ENCODE assay signal across 10 cellular contexts in genomic region chr17:27446569-27447301, GRCh38. TPM values are rescaled to one million over a fixed set of nuclear protein-coding genes. Genes with fewer than 3 reads are reported as not detected.
DNase-seq lines count a peak whose midpoint lies in the region; ATAC-seq and TF ChIP-seq lines count a peak whose summit lies in the region.
"Had no signal": no experiment of that assay in that cellular context is flagged by ENCODE, and none has a peak within 500 bp of the region (broad histone marks: within the 10 kb centered on the region; RNA-seq: fewer than 3 reads in every experiment).

No MANE protein-coding gene starts in this region.

- in situ Hi-C loops in transverse colon (cut with MboI; ENCODE audit: low pct_ligation_motif_present in 1 of 4, low pct_unique_long_range_greater_than_20kb in 1 of 4, low sequenced_read_pairs in 3 of 4), result loop anchor here in 1 of 4 donors (10.0 kb wide), 1 partner anchor 148 kb away; no protein-coding TSS in a partner anchor

- H3K27me3 ChIP-seq in WERI-Rb-1 (ENCODE audit: insufficient read depth, low read depth, severe bottlenecking), result no peaks in the 10 kb centered on the region
- no peaks in the 10 kb centered on the region for H3K27me3 ChIP-seq in tibial nerve
- H3K27me3 ChIP-seq in effector memory CD4-positive, alpha-beta T cell (replicated peaks; ENCODE audit: control insufficient read depth, insufficient read depth, low read length, poor library complexity, severe bottlenecking), result no peaks in the 10 kb centered on the region
- no peaks in the 10 kb centered on the region for H3K27me3 ChIP-seq in transverse colon

- no peak overlapping the region for H3K4me3 ChIP-seq in WERI-Rb-1 (ENCODE audit: low read depth, low read length)
- no peak overlapping the region for H3K4me3 ChIP-seq in tibial nerve
- no peak overlapping the region for H3K4me3 ChIP-seq in effector memory CD4-positive, alpha-beta T cell (ENCODE audit: insufficient read depth, low read depth, low read length, poor library complexity, severe bottlenecking)
- no peak overlapping the region for H3K4me3 ChIP-seq in transverse colon

- H3K4me1 ChIP-seq in tibial nerve (no peaks in the 10 kb centered on the region), transverse colon (no peaks in the 10 kb centered on the region)
- H3K4me1 ChIP-seq in effector memory CD4-positive, alpha-beta T cell (ENCODE audit: control insufficient read depth, insufficient read depth, low read length, poor library complexity, severe bottlenecking), result no peaks in the 10 kb centered on the region

- DNase-seq in AG08396 (ENCODE audit: low spot score) (peak; percentile 78), M059J (ENCODE audit: low read depth) (peak; percentile 76), WERI-Rb-1 (peak; percentile 30), glomerular visceral epithelial cell (ENCODE audit: extremely low spot score) (peak; percentile 83), tibial nerve (ENCODE audit: low spot score in 2 of 2) (no peak), transverse colon (no peak)
- DNase-seq in effector memory CD4-positive, alpha-beta T cell, result no peak
- DNase-seq: activated naive CD4-positive, alpha-beta T cell had no signal

- no peak for TF ChIP-seq POLR2A in tibial nerve (IDR thresholded peaks at IDR 0.05)
- TF ChIP-seq POLR2A in transverse colon (IDR thresholded peaks at IDR 0.05), result no peak

- TF ChIP-seq CTCF in WERI-Rb-1 (IDR thresholded peaks at IDR 0.05; ENCODE audit: low read depth, low read length), result no peak
- no peak for TF ChIP-seq CTCF in tibial nerve (IDR thresholded peaks at IDR 0.05)
- TF ChIP-seq CTCF in transverse colon (IDR thresholded peaks at IDR 0.05), result no peak

- H3K9me3 ChIP-seq in WERI-Rb-1 (ENCODE audit: severe bottlenecking) (no peaks in the 10 kb centered on the region), tibial nerve (no peaks in the 10 kb centered on the region), transverse colon (no peaks in the 10 kb centered on the region)
- H3K9me3 ChIP-seq in effector memory CD4-positive, alpha-beta T cell (ENCODE audit: control insufficient read depth, low read length), result no peaks in the 10 kb centered on the region

- no peak for ATAC-seq in GM21737 (IDR thresholded peaks at IDR 0.05; ENCODE audit: unreplicated experiment)
- ATAC-seq: sciatic nerve had no signal

- H3K27ac ChIP-seq in WERI-Rb-1, result no peak overlapping the region
- H3K27ac ChIP-seq in tibial nerve, result no peak overlapping the region
- H3K27ac ChIP-seq in effector memory CD4-positive, alpha-beta T cell (ENCODE audit: insufficient read depth, low read length, poor library complexity, severe bottlenecking), result no peak overlapping the region
- no peak overlapping the region for H3K27ac ChIP-seq in transverse colon

- 70 to 73% methylated on average over 6 of the region's 6 CpGs for WGBS in tibial nerve, 2 donors
- WGBS in transverse colon (ENCODE audit: low coverage in 1 of 2), 2 donors, result 75 to 85% methylated on average over 5 to 6 of the region's 6 CpGs

- no peaks in the 10 kb centered on the region for H3K36me3 ChIP-seq in WERI-Rb-1
- H3K36me3 ChIP-seq in tibial nerve, result no peaks in the 10 kb centered on the region
- H3K36me3 ChIP-seq in effector memory CD4-positive, alpha-beta T cell (ENCODE audit: control insufficient read depth, insufficient read depth, low read length), result no peaks in the 10 kb centered on the region
- no peaks in the 10 kb centered on the region for H3K36me3 ChIP-seq in transverse colon

- TF ChIP-seq EP300 in tibial nerve (IDR thresholded peaks at IDR 0.05), result no peak
- no peak for TF ChIP-seq EP300 in transverse colon (IDR thresholded peaks at IDR 0.05; ENCODE audit: low read depth)

- intact Hi-C loops in transverse colon (cut with DNase I; ENCODE audit: low total_unique reads), result no loop called here

RNA-seq across cellular contexts. Expression of gene KSR1, which starts 9.5 kb away (rescaled TPM):
- 2.5 and 3.8 TPM in 2 replicates for total RNA-seq in M059J (2014; rRNA removed; shearing (Covaris generic))
- total RNA-seq in tibial nerve, result 100 to 1,000 TPM in 1 of 4 donors, 10 to 100 TPM in 3; 45.1 to 110 (median 54.2) TPM
- 10 to 100 TPM in 3 of 4 donors, 1 to 10 TPM in 1; 8.2 to 55.7 (median 30.9) TPM for total RNA-seq in transverse colon

Comparison
In these comparisons a context has a peak if more than half of its experiments do, and no peak if none do; other contexts are left out.
1. DNase-seq: peak in AG08396 (single experiment), M059J (single experiment), WERI-Rb-1 (single experiment) and glomerular visceral epithelial cell (single experiment); none in tibial nerve (0 of 2), effector memory CD4-positive, alpha-beta T cell (0 of 3) and transverse colon (single experiment).